8 cellular contexts compared by ENCODE assay signal in the genomic region with DNA sequence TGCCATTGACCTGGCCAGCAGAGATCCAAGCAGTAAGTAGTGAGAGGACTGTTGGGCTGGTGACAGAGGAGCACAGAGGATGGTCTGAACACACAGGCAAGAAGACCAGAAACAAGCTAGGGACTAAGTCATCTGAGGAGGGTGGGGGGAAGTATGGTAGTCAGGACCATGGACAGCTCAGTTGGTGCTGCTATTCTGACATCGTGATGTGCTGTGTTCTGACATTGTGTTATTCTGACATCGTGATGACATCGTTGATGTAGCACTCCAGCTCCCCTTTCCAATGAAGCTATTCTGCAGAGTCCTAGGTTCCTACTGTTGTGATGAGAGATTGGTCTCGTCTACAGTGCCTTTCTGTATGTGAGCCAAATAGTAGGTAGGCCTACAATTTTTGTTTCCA. TPM values are rescaled to one million over a fixed set of nuclear protein-coding genes. Genes with fewer than 3 reads are reported as not detected.
DNase-seq lines count a peak whose midpoint lies in the region; ATAC-seq and TF ChIP-seq lines count a peak whose summit lies in the region.

No MANE protein-coding gene starts in this region.

- peak; percentile 77 for ATAC-seq in activated naive CD8-positive, alpha-beta T cell treated with anti-CD3 and anti-CD28 coated beads, Interleukin-2, amount 10 ng/mL, durations not matched to agents 7 days and 5 days (ENCODE audit: low read depth)
- no peak for ATAC-seq in GM18505 (IDR thresholded peaks at IDR 0.05; ENCODE audit: unreplicated experiment)

- DNase-seq in activated gamma-delta T cell treated with Interleukin-2 at 50 U/mL for 16 hours (peak; percentile 40), activated gamma-delta T cell (lab: John Stamatoyannopoulos, UW) (no peak), RPMI7951 (ENCODE audit: low read depth) (peak; percentile 70), immature natural killer cell (peak; percentile 19 to 45 (median 40)), NCI-H2227 (lab: John Stamatoyannopoulos, UW; ENCODE audit: unreplicated experiment) (no peak)
- DNase-seq in activated naive CD8-positive, alpha-beta T cell treated with anti-CD3 and anti-CD28 coated beads, Interleukin-2, amount 10 ng/mL, durations not matched to agents 7 days and 5 days = peak; percentile 37
- peak; percentile 7 for DNase-seq in stimulated activated CD8-positive, alpha-beta memory T cell treated with anti-CD3 and anti-CD28 coated beads, Interleukin-12 subunit alpha, Interleukin-12 subunit beta, amount 100 ng/mL, for 1 hour (ENCODE audit: low read depth)

- no peak overlapping the region for H3K4me3 Mint-ChIP-seq in activated naive CD8-positive, alpha-beta T cell treated with anti-CD3 and anti-CD28 coated beads, Interleukin-2, amount 10 ng/mL, durations not matched to agents 7 days and 5 days
- no peak overlapping the region for H3K4me3 Mint-ChIP-seq in immature natural killer cell

- H3K27me3 Mint-ChIP-seq in activated naive CD8-positive, alpha-beta T cell treated with anti-CD3 and anti-CD28 coated beads, Interleukin-2, amount 10 ng/mL, durations not matched to agents 7 days and 5 days = peaks cover 2% of the 10 kb centered on the region
- H3K27me3 Mint-ChIP-seq in immature natural killer cell (ENCODE audit: low read depth in 3 of 3) = peaks cover 0 to 10% (median 6%) of the 10 kb centered on the region in 3 donors

- H3K9me3 Mint-ChIP-seq in activated naive CD8-positive, alpha-beta T cell treated with anti-CD3 and anti-CD28 coated beads, Interleukin-2, amount 10 ng/mL, durations not matched to agents 7 days and 5 days = no peaks in the 10 kb centered on the region
- peaks cover 0 to 2% (median 0%) of the 10 kb centered on the region in 6 donors for H3K9me3 Mint-ChIP-seq in immature natural killer cell

- H3K27ac Mint-ChIP-seq in activated naive CD8-positive, alpha-beta T cell treated with anti-CD3 and anti-CD28 coated beads, Interleukin-2, amount 10 ng/mL, durations not matched to agents 7 days and 5 days = no peak overlapping the region
- no peak overlapping the region for H3K27ac Mint-ChIP-seq in immature natural killer cell

- no peaks in the 10 kb centered on the region for H3K36me3 Mint-ChIP-seq in activated naive CD8-positive, alpha-beta T cell treated with anti-CD3 and anti-CD28 coated beads, Interleukin-2, amount 10 ng/mL, durations not matched to agents 7 days and 5 days
- H3K36me3 Mint-ChIP-seq in immature natural killer cell = no peaks in the 10 kb centered on the region

- TF ChIP-seq POLR2A in GM18505 (IDR thresholded peaks at IDR 0.05; ENCODE audit: borderline replicate concordance, extremely low read depth, insufficient read depth, insufficient read length) = no peak

- H3K4me1 Mint-ChIP-seq in activated naive CD8-positive, alpha-beta T cell treated with anti-CD3 and anti-CD28 coated beads, Interleukin-2, amount 10 ng/mL, durations not matched to agents 7 days and 5 days = no peaks in the 10 kb centered on the region
- H3K4me1 Mint-ChIP-seq in immature natural killer cell = no peaks in the 10 kb centered on the region

- POLR2A ChIA-PET in activated naive CD8-positive, alpha-beta T cell treated with anti-CD3 and anti-CD28 coated beads, Interleukin-2, amount 10 ng/mL, durations not matched to agents 7 days and 5 days (lab: Charles Lee) = no interaction called here

RNA-seq across cellular contexts. Expression of a gene that starts 28.7 kb away (rescaled TPM):
- 0.12 TPM in 1 of 2 replicates, not detected in the other for total RNA-seq in RPMI7951 (2014; rRNA removed; shearing (Covaris generic))
- total RNA-seq in activated naive CD8-positive, alpha-beta T cell treated with anti-CD3 and anti-CD28 coated beads, Interleukin-2, amount 10 ng/mL, durations not matched to agents 7 days and 5 days = not detected
- not detected for polyA plus RNA-seq in immature natural killer cell

RNA-seq across cellular contexts. Expression of a gene that starts 36.3 kb away (rescaled TPM):
- 23.9 and 27.3 TPM in 2 replicates for total RNA-seq in RPMI7951 (2014; rRNA removed; shearing (Covaris generic))
- 10 to 100 TPM; 14.1 to 14.9 TPM for total RNA-seq in activated naive CD8-positive, alpha-beta T cell treated with anti-CD3 and anti-CD28 coated beads, Interleukin-2, amount 10 ng/mL, durations not matched to agents 7 days and 5 days
- 10 to 100 TPM; 29.0 to 55.0 (median 30.0) TPM for polyA plus RNA-seq in immature natural killer cell

Comparison
In these comparisons a context has a peak if more than half of its experiments do, and no peak if none do; other contexts are left out.
1. DNase-seq: peak in activated gamma-delta T cell treated with Interleukin-2 at 50 U/mL for 16 hours (single experiment), RPMI7951 (single experiment), activated naive CD8-positive, alpha-beta T cell treated with anti-CD3 and anti-CD28 coated beads, Interleukin-2, amount 10 ng/mL, durations not matched to agents 7 days and 5 days (single experiment), immature natural killer cell (3 of 3) and stimulated activated CD8-positive, alpha-beta memory T cell treated with anti-CD3 and anti-CD28 coated beads, Interleukin-12 subunit alpha, Interleukin-12 subunit beta, amount 100 ng/mL, for 1 hour (single experiment); none in activated gamma-delta T cell (single experiment) and NCI-H2227 (single experiment).